In genomic region chr10:44878704-44879530, GRCh38 we compare ENCODE assay signal across 8 cellular contexts. TPM values are rescaled to one million over a fixed set of nuclear protein-coding genes. Genes with fewer than 3 reads are reported as not detected.
DNase-seq lines count a peak whose midpoint lies in the region; ATAC-seq and TF ChIP-seq lines count a peak whose summit lies in the region.

No MANE protein-coding gene starts in this region.

- no peaks in the 10 kb centered on the region for H3K36me3 ChIP-seq in neural progenitor cell

- H3K79me2 ChIP-seq in neural progenitor cell (ENCODE audit: low read depth) = no peaks in the 10 kb centered on the region

- CTCF ChIA-PET in activated naive CD4-positive, alpha-beta T cell treated with anti-CD3 and anti-CD28 coated beads, Interleukin-2, amount 10 ng/mL, durations not matched to agents 7 days and 5 days (lab: Charles Lee) = interaction anchor here (0.7 to 2.1 kb wide), 6 partner anchors 13 to 98 kb away, joined by 3 to 5 read pairs (median 3); no protein-coding TSS in a partner anchor

- H3K4me2 ChIP-seq in neural progenitor cell = peak overlapping the region; percentile 75

- H4K20me1 ChIP-seq in neural progenitor cell (ENCODE audit: low read depth) = no peaks in the 10 kb centered on the region

- H3K4me3 ChIP-seq in AG10803 (ENCODE audit: low read length) = peak overlapping the region; percentile 60
- H3K4me3 ChIP-seq in neural progenitor cell = peak overlapping the region; percentile 39

- H3K36me3 Mint-ChIP-seq in activated naive CD4-positive, alpha-beta T cell treated with anti-CD3 and anti-CD28 coated beads, Interleukin-2, amount 10 ng/mL, durations not matched to agents 7 days and 5 days = no peaks in the 10 kb centered on the region
- no peaks in the 10 kb centered on the region for H3K36me3 Mint-ChIP-seq in neural progenitor cell

- ATAC-seq in GM19372 (IDR thresholded peaks at IDR 0.05; ENCODE audit: low read depth, unreplicated experiment) = peak; percentile 82
- peak; percentile 85 for ATAC-seq in stimulated activated naive CD8-positive, alpha-beta T cell treated with anti-CD3 and anti-CD28 coated beads, Interleukin-15, Interleukin-2, amounts not matched to agents 100 U/mL and 50 U/mL, for 24 hours

- H3K4me3 Mint-ChIP-seq in activated naive CD4-positive, alpha-beta T cell treated with anti-CD3 and anti-CD28 coated beads, Interleukin-2, amount 10 ng/mL, durations not matched to agents 7 days and 5 days = peak overlapping the region; percentile 75
- peak overlapping the region; percentile 85 for H3K4me3 Mint-ChIP-seq in neural progenitor cell

- in situ Hi-C loops in SK-MEL-5 (cut with HindIII; ENCODE audit: low pct_unique_long_range_greater_than_20kb, low sequenced_read_pairs) = no loop called here

- no peak overlapping the region for H3K9ac ChIP-seq in neural progenitor cell

- TF ChIP-seq CTCF in AG10803 (conservative IDR thresholded peaks at IDR 0.05; ENCODE audit: low read length) (peak; percentile 18), neural progenitor cell (IDR thresholded peaks at IDR 0.05) (peak; percentile 43)

- peaks cover 10% of the 10 kb centered on the region for H3K4me1 ChIP-seq in neural progenitor cell

- H3K27ac ChIP-seq in neural progenitor cell = no peak overlapping the region

- H3K9me3 ChIP-seq in neural progenitor cell (ENCODE audit: low read depth) = no peaks in the 10 kb centered on the region

- no peaks in the 10 kb centered on the region for H3K9me3 Mint-ChIP-seq in activated naive CD4-positive, alpha-beta T cell treated with anti-CD3 and anti-CD28 coated beads, Interleukin-2, amount 10 ng/mL, durations not matched to agents 7 days and 5 days
- H3K9me3 Mint-ChIP-seq in neural progenitor cell = no peaks in the 10 kb centered on the region

- H2AFZ ChIP-seq in neural progenitor cell (replicated peaks) = peak overlapping the region; percentile 6

- H3K27me3 ChIP-seq in neural progenitor cell = peaks cover 12% of the 10 kb centered on the region

- peaks cover 43% of the 10 kb centered on the region for H3K27me3 Mint-ChIP-seq in activated naive CD4-positive, alpha-beta T cell treated with anti-CD3 and anti-CD28 coated beads, Interleukin-2, amount 10 ng/mL, durations not matched to agents 7 days and 5 days
- peaks cover 8% of the 10 kb centered on the region for H3K27me3 Mint-ChIP-seq in neural progenitor cell (ENCODE audit: insufficient read depth, low read depth)

- H3K4me1 Mint-ChIP-seq in activated naive CD4-positive, alpha-beta T cell treated with anti-CD3 and anti-CD28 coated beads, Interleukin-2, amount 10 ng/mL, durations not matched to agents 7 days and 5 days = peaks cover 15% of the 10 kb centered on the region
- H3K4me1 Mint-ChIP-seq in neural progenitor cell = peaks cover 19% of the 10 kb centered on the region

- peaks cover 11% of the 10 kb centered on the region for H3F3A ChIP-seq in neural progenitor cell (ENCODE audit: low read depth)

- no peak overlapping the region for H3K27ac Mint-ChIP-seq in activated naive CD4-positive, alpha-beta T cell treated with anti-CD3 and anti-CD28 coated beads, Interleukin-2, amount 10 ng/mL, durations not matched to agents 7 days and 5 days
- H3K27ac Mint-ChIP-seq in neural progenitor cell = peak overlapping the region; percentile 59

- DNase-seq in AG10803 (ENCODE audit: low read depth) = peak; percentile 80
- DNase-seq in HuH-7 (ENCODE audit: low spot score) = peak; percentile 76
- peak; percentile 66 for DNase-seq in SK-MEL-5 (ENCODE audit: low read depth, low spot score)
- DNase-seq in activated naive CD4-positive, alpha-beta T cell treated with anti-CD3 and anti-CD28 coated beads, Interleukin-2, amount 10 ng/mL, durations not matched to agents 7 days and 5 days = peak; percentile 84
- DNase-seq in germinal center (ENCODE audit: low spot score) = peak; percentile 82
- peak; percentile 95 for DNase-seq in neural progenitor cell (ENCODE audit: low spot score)
- peak; percentile 78 for DNase-seq in stimulated activated naive CD8-positive, alpha-beta T cell treated with anti-CD3 and anti-CD28 coated beads, Interleukin-15, Interleukin-2, amounts not matched to agents 100 U/mL and 50 U/mL, for 24 hours

RNA-seq across cellular contexts. Expression of gene TMEM72, which starts 32.2 kb away (rescaled TPM):
- total RNA-seq in SK-MEL-5 (2014; rRNA removed; shearing (Covaris generic)) = not detected in 2 replicates
- not detected in 2 replicates for polyA plus RNA-seq in SK-MEL-5 (2015; cell fraction: cytosol; rRNA removed)
- not detected in 2 replicates for polyA plus RNA-seq in SK-MEL-5 (2015; cell fraction: nucleus; rRNA removed)
- not detected in 2 replicates for total RNA-seq in neural progenitor cell (ENCODE audit: low replicate concordance)
